8 cellular contexts compared by ENCODE assay signal in the genomic region with DNA sequence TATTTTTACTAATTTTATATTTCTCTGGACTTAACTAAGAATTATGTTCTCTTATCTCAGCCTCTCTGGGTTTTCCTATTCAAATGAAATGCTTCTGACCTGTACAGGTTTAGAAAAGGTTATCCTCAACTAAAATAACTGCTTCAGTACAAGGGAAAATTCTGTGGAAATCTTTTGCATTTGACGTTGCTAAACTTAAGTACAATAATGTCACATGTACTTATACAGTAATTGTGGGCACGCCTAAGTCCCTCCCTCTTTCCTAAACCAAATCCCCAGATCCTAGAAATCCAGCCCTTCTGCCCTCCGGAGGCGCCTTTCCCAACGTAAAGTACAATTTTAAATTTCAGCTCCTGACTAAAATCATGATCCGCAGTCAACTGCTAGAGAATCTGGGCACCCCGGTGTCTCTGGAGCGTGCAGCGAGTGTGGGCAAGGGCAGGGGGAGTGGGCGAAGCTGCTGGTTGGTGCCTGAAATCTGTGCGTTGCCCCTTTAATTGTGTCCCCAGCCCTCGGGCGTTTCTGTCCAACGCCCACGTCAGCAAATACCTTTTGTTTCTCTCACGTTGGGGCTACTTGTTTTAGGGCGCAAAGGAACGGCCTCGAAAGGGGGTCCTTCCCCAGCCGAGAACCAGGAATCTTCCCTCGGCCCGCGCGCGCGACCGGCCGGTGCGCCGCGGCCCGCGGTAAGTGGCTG. TPM values are rescaled to one million over a fixed set of nuclear protein-coding genes. Genes with fewer than 3 reads are reported as not detected.
DNase-seq lines count a peak whose midpoint lies in the region; ATAC-seq and TF ChIP-seq lines count a peak whose summit lies in the region.

A gene (plus strand): TSS at position 541 of the 697 bp plus-strand sequence. CDS start 53,505 bp downstream, outside the sequence.

- H3K9ac ChIP-seq in mammary epithelial cell (ENCODE audit: insufficient read depth, low read length) (peak within 1 kb of the TSS; percentile 59), iPS-20b (ENCODE audit: low read depth, low read length) (peak within 1 kb of the TSS; percentile 89)

- H3K9me3 ChIP-seq in mammary epithelial cell (replicated peaks; ENCODE audit: insufficient read depth, low read length): no peaks in the 10 kb centered on the region
- H3K9me3 ChIP-seq in iPS-20b (ENCODE audit: insufficient read depth, low read depth, low read length): no peaks in the 10 kb centered on the region
- no peaks in the 10 kb centered on the region for H3K9me3 ChIP-seq in gastrocnemius medialis

- H4K20me1 ChIP-seq in mammary epithelial cell (ENCODE audit: insufficient read depth, low read length): no peaks in the 10 kb centered on the region

- H3K27ac ChIP-seq in mammary epithelial cell (ENCODE audit: insufficient read depth, low read depth, low read length) (peak within 1 kb of the TSS; percentile 24), iPS-20b (ENCODE audit: low read length) (no peak within 1 kb of the TSS), gastrocnemius medialis (peak within 1 kb of the TSS; percentile 51 to 80 (median 75))

- peak within 1 kb of the TSS in 1 of 3 donors; percentile 93 for H3K27ac Mint-ChIP-seq in IgD-negative memory B cell

- peaks cover 10% of the 10 kb centered on the region for H3K4me1 ChIP-seq in mammary epithelial cell (ENCODE audit: insufficient read depth, low read length)
- H3K4me1 ChIP-seq in iPS-20b (ENCODE audit: insufficient read depth, low read length): peaks cover 6% of the 10 kb centered on the region
- H3K4me1 ChIP-seq in gastrocnemius medialis: no peaks in the 10 kb centered on the region

- in situ Hi-C loops in mammary epithelial cell (cut with MboI; ENCODE audit: low sequenced_read_pairs in 2 of 2): no loop called here
- in situ Hi-C loops in gastrocnemius medialis (cut with MboI; ENCODE audit: low sequenced_read_pairs in 4 of 4): no loop called here

- peaks cover 33% of the 10 kb centered on the region for H3K79me2 ChIP-seq in mammary epithelial cell (ENCODE audit: insufficient read depth, low read length)

- peaks cover 47% of the 10 kb centered on the region for H3K27me3 Mint-ChIP-seq in IgD-negative memory B cell

- H3K9me3 Mint-ChIP-seq in IgD-negative memory B cell: no peaks in the 10 kb centered on the region

- 2% methylated on average over 21 of the region's 33 CpGs for WGBS in mammary epithelial cell (ENCODE audit: low coverage, missing lambda C conversion rate)

- no TSS peak for BruUV-seq in mammary epithelial cell (replicated peaks; lab: Mats Ljungman, UMichigan)

- dilution Hi-C loops in mammary epithelial cell (cut with HindIII; ENCODE audit: low sequenced_read_pairs): loop anchor here (10.0 kb wide), 1 partner anchor 64 kb away; no protein-coding TSS in a partner anchor

- peaks cover 13 to 16% (median 16%) of the 10 kb centered on the region in 3 donors for H3K4me1 Mint-ChIP-seq in IgD-negative memory B cell

- peak in 1 of 2 donors; percentile 4 for TF ChIP-seq CTCF in mammary epithelial cell (conservative IDR thresholded peaks at IDR 0.05 in 1 of 2, IDR thresholded peaks at IDR 0.05 in 1 of 2; ENCODE audit: extremely low read depth in 1 of 2, insufficient read depth in 1 of 2, low read depth in 1 of 2, low read length in 2 of 2)
- TF ChIP-seq CTCF in gastrocnemius medialis (IDR thresholded peaks at IDR 0.05 in 4 of 5, conservative IDR thresholded peaks at IDR 0.05 in 1 of 5): no peak

- TF ChIP-seq POLR2A in Raji (IDR thresholded peaks at IDR 0.05; ENCODE audit: insufficient read depth, low read depth, low read length): peak; percentile 27; the same call in 1 of the 2 replicates
- TF ChIP-seq POLR2A in gastrocnemius medialis (IDR thresholded peaks at IDR 0.05): no peak
- no peak for TF ChIP-seq POLR2A in GM18505 (IDR thresholded peaks at IDR 0.05; ENCODE audit: borderline replicate concordance, extremely low read depth, insufficient read depth, insufficient read length)

- no peaks in the 10 kb centered on the region for H3K36me3 Mint-ChIP-seq in IgD-negative memory B cell

- CTCF ChIA-PET in mammary epithelial cell (lab: Charles Lee; ENCODE audit: low non-redundant PET): interaction anchor here (0.6 kb wide), 2 partner anchors 19 to 506 kb away, joined by 3 read pairs; no protein-coding TSS in a partner anchor

- intact Hi-C loops in mammary epithelial cell (cut with micrococcal nuclease): no loop called here
- intact Hi-C loops in gastrocnemius medialis (cut with DNase I; ENCODE audit: low total_unique reads): loop anchor here (5.0 kb wide), 1 partner anchor 92 kb away; no protein-coding TSS in a partner anchor

- H3K27me3 ChIP-seq in mammary epithelial cell (ENCODE audit: insufficient read depth, low read length): no peaks in the 10 kb centered on the region
- peaks cover 16% of the 10 kb centered on the region for H3K27me3 ChIP-seq in iPS-20b (ENCODE audit: insufficient read depth, low read length)
- no peaks in the 10 kb centered on the region for H3K27me3 ChIP-seq in gastrocnemius medialis

- peak within 1 kb of the TSS; percentile 79 to 91 (median 88) for H3K4me3 Mint-ChIP-seq in IgD-negative memory B cell

- H3K36me3 ChIP-seq in mammary epithelial cell (ENCODE audit: insufficient read depth, low read length): no peaks in the 10 kb centered on the region
- H3K36me3 ChIP-seq in iPS-20b (ENCODE audit: insufficient read depth, low read depth, low read length): no peaks in the 10 kb centered on the region
- H3K36me3 ChIP-seq in gastrocnemius medialis: no peaks in the 10 kb centered on the region

- peak within 1 kb of the TSS; percentile 84 for H2AFZ ChIP-seq in mammary epithelial cell (ENCODE audit: low read depth, low read length)

- H3K4me3 ChIP-seq in mammary epithelial cell (replicated peaks in 1 of 3; ENCODE audit: insufficient read depth in 1 of 3, low read depth in 2 of 3, low read length in 3 of 3) (peak within 1 kb of the TSS; percentile 49 to 74 (median 56)), iPS-20b (ENCODE audit: low read length) (peak within 1 kb of the TSS; percentile 98), gastrocnemius medialis (peak within 1 kb of the TSS; percentile 59 to 79 (median 67))

- H3K4me2 ChIP-seq in mammary epithelial cell (ENCODE audit: insufficient read depth, low read depth, low read length): peak within 1 kb of the TSS; percentile 82

- DNase-seq in DMS 273 (lab: John Stamatoyannopoulos, UW; ENCODE audit: unreplicated experiment) (peak; percentile 80), mammary epithelial cell (peak; percentile 56), gastrocnemius medialis (peak in 1 of 2 donors; percentile 31)

- ATAC-seq in gastrocnemius medialis (peak; percentile 62 to 75), HG02884 (IDR thresholded peaks at IDR 0.05; ENCODE audit: unreplicated experiment) (no peak), GM18505 (IDR thresholded peaks at IDR 0.05; ENCODE audit: unreplicated experiment) (no peak)

RNA-seq across cellular contexts. Expression of the gene that starts here (rescaled TPM):
- 0.14 TPM for polyA plus RNA-seq in IgD-negative memory B cell
- total RNA-seq in mammary epithelial cell: 10 to 100 TPM in 1 of 2 donors, 1 to 10 TPM in 1; 7.2 to 11.5 TPM
- polyA plus RNA-seq in mammary epithelial cell: 4.8 TPM
- polyA minus RNA-seq in mammary epithelial cell: 2.6 TPM
- 1 to 10 TPM; 2.5 to 5.2 (median 3.9) TPM for total RNA-seq in gastrocnemius medialis

Comparison
In these comparisons a context has a peak if more than half of its experiments do, and no peak if none do; other contexts are left out.
1. ATAC-seq: peak in gastrocnemius medialis (2 of 2); none in HG02884 (single experiment) and GM18505 (single experiment).
2. Peak in every context shown above with its lines, with median percentiles within 50 percentile points of each other: H3K4me3 ChIP-seq.